ENCODE assay signal across 1 cellular context in the genomic region with DNA sequence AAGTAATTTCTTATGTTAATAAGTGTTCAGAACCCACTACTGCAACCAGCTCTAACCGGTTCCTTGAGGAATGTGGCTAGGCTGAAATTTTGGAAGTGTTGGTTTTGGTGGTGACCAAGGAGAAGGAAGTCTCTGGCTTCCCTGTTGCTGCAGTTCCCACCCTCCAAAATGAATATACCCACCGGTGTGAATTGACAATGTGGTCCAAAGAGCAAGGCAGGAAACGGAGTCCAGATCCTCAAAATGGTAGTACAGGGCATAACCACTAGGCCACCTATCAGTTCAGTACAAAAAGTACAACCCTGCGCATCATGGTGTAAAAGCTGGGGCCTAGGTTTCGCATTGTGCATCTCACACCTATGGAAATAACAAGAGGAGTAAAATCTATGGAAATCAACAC.
TF ChIP-seq lines count a peak whose summit lies in the region.

No MANE protein-coding gene starts in this region.

TF ChIP-seq in endothelial cell of umbilical vein, 7 proteins besides CTCF, POLR2A, EP300 and RAD21:
- TF ChIP-seq EZH2 (IDR thresholded peaks at IDR 0.05; ENCODE audit: borderline replicate concordance, low read depth, low read length, severe bottlenecking) (no peak), GATA2 (IDR thresholded peaks at IDR 0.05; ENCODE audit: insufficient read depth, insufficient read length, low read depth, low read length) (no peak), FOS (IDR thresholded peaks at IDR 0.05; ENCODE audit: borderline replicate concordance, insufficient read depth, low read length) (no peak), MYC (IDR thresholded peaks at IDR 0.05; ENCODE audit: low read depth, low read length) (no peak), POLR2AphosphoS5 (IDR thresholded peaks at IDR 0.05; ENCODE audit: insufficient read depth, low read depth, low read length) (no peak), JUN (IDR thresholded peaks at IDR 0.05; ENCODE audit: borderline replicate concordance, insufficient read depth, insufficient read length, low read depth) (no peak)
- TF ChIP-seq, protein P1, sequence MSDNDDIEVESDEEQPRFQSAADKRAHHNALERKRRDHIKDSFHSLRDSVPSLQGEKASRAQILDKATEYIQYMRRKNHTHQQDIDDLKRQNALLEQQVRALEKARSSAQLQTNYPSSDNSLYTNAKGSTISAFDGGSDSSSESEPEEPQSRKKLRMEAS (IDR thresholded peaks at IDR 0.05; ENCODE audit: insufficient read depth, insufficient read length) = no peak
